ENCODE assay signal across 23 cellular contexts in genomic region chr3:53729130-53729529, GRCh38.
DNase-seq lines count a peak whose midpoint lies in the region; ATAC-seq, FAIRE-seq and TF ChIP-seq lines count a peak whose summit lies in the region.
"Had no signal": no experiment of that assay in that cellular context is flagged by ENCODE, and none has a peak within 500 bp of the region (broad histone marks: within the 10 kb centered on the region; RNA-seq: fewer than 3 reads in every experiment).

No MANE protein-coding gene starts in this region.

- peak; percentile 74 for ATAC-seq in left lobe of liver
- no peak for ATAC-seq in GM18907 (IDR thresholded peaks at IDR 0.05; ENCODE audit: unreplicated experiment)
- no peak for ATAC-seq in GM18861 (IDR thresholded peaks at IDR 0.05; ENCODE audit: unreplicated experiment)
- ATAC-seq in GM23338, result no peak

- peaks cover 1% of the 10 kb centered on the region for H3K27me3 Mint-ChIP-seq in GM23338 (ENCODE audit: insufficient read depth, low read depth, poor library complexity)

- H3K36me3 ChIP-seq in bronchial epithelial cell (ENCODE audit: control insufficient read depth, insufficient read depth, low read length), result no peaks in the 10 kb centered on the region
- H3K36me3 ChIP-seq in GM23338 (ENCODE audit: insufficient read depth), result no peaks in the 10 kb centered on the region
- H3K36me3 ChIP-seq: MG63 had no signal

- no peaks in the 10 kb centered on the region for H3K9me3 Mint-ChIP-seq in GM23338

- H2AFZ ChIP-seq in GM23338, result no peak overlapping the region

- no peaks in the 10 kb centered on the region for H3K4me1 ChIP-seq in GM23338 (ENCODE audit: insufficient read depth)

- H3F3A ChIP-seq in GM23338 (replicated peaks; ENCODE audit: low read depth), result no peaks in the 10 kb centered on the region

- TF ChIP-seq CTCF in bronchial epithelial cell (IDR thresholded peaks at IDR 0.05; ENCODE audit: insufficient read depth, low read length, severe bottlenecking) (no peak), GM23338 (conservative IDR thresholded peaks at IDR 0.05; ENCODE audit: low read depth in 2 of 2) (no peak)

- H3K4me3 Mint-ChIP-seq in GM23338, result no peak overlapping the region

- FAIRE-seq in bronchial epithelial cell (lab: Jason Lieb, UNC), result peak; percentile 80
- FAIRE-seq: A204.1, D721Med had no signal

- no peaks in the 10 kb centered on the region; the same call in 2 of the 3 replicates for H3K4me1 Mint-ChIP-seq in GM23338

- H3K36me3 Mint-ChIP-seq in GM23338 (ENCODE audit: low read depth), result no peaks in the 10 kb centered on the region

- H3K27ac ChIP-seq in GM23338 (ENCODE audit: low read depth), result no peak overlapping the region
- H3K27ac ChIP-seq: C4-2B had no signal

- H3K27me3 ChIP-seq in bronchial epithelial cell (ENCODE audit: control insufficient read depth, insufficient read depth, low read length), result no peaks in the 10 kb centered on the region
- no peaks in the 10 kb centered on the region for H3K27me3 ChIP-seq in GM23338 (ENCODE audit: insufficient read depth)
- H3K27me3 ChIP-seq: MG63 had no signal

- no peak overlapping the region for H3K4me2 ChIP-seq in GM23338
- H3K4me2 ChIP-seq: SK-N-SH had no signal

- H3K9me2 ChIP-seq in GM23338 (ENCODE audit: insufficient read depth), result no peaks in the 10 kb centered on the region
- H3K9me2 ChIP-seq: SK-N-SH had no signal

- DNase-seq in AG08395 (ENCODE audit: low spot score), result peak; percentile 34
- peak; percentile 17 for DNase-seq in EH (ENCODE audit: low read depth)
- no peak for DNase-seq in bronchial epithelial cell (ENCODE audit: low read depth)
- no peak for DNase-seq in left lobe of liver (ENCODE audit: low spot score)
- no peak for DNase-seq in GM23338 (ENCODE audit: low spot score)
- DNase-seq in SW480 (ENCODE audit: low spot score), result no peak
- DNase-seq: HCEC 1CT, Kasumi-1, MG63, NCI-H1048, NCI-H1436 treated with DMSO at 0.1 percent for 48 hours, NCI-H2029 treated with DMSO at 0.1 percent for 48 hours, NCI-H2171 treated with DMSO at 0.1 percent for 48 hours, NCI-H446 treated with DMSO at 0.1 percent for 48 hours, NCI-H69, OCI-M1, SHP77, SK-N-SH had no signal

- no peak overlapping the region for H3K27ac Mint-ChIP-seq in GM23338

- no peaks in the 10 kb centered on the region for H3K79me2 ChIP-seq in GM23338 (replicated peaks; ENCODE audit: insufficient read depth)

- H4K20me1 ChIP-seq in GM23338 (replicated peaks; ENCODE audit: insufficient read depth), result no peaks in the 10 kb centered on the region

- H3K4me3 ChIP-seq in bronchial epithelial cell (ENCODE audit: low read depth, low read length) (no peak overlapping the region), GM23338 (no peak overlapping the region)
- H3K4me3 ChIP-seq: MG63 had no signal

TF ChIP-seq in GM23338, 12 proteins besides CTCF, POLR2A, EP300 and RAD21:
- no peak for TF ChIP-seq ETS1 (IDR thresholded peaks at IDR 0.05)
- no peak for TF ChIP-seq JUNB (IDR thresholded peaks at IDR 0.05; ENCODE audit: unreplicated experiment)
- TF ChIP-seq ZNF462 (CRISPR knock-in tag; IDR thresholded peaks at IDR 0.05), result no peak
- no peak for TF ChIP-seq EZH2 (IDR thresholded peaks at IDR 0.05; ENCODE audit: low read depth, unreplicated experiment)
- TF ChIP-seq STAT1 (IDR thresholded peaks at IDR 0.05; ENCODE audit: unreplicated experiment), result no peak
- no peak for TF ChIP-seq ZNF331 (CRISPR knock-in tag; IDR thresholded peaks at IDR 0.05; ENCODE audit: low read depth)
- no peak for TF ChIP-seq EZH2phosphoT487 (IDR thresholded peaks at IDR 0.05; ENCODE audit: unreplicated experiment)
- TF ChIP-seq NANOG (IDR thresholded peaks at IDR 0.05; ENCODE audit: borderline replicate concordance), result no peak
- TF ChIP-seq ZNF114 (CRISPR knock-in tag; IDR thresholded peaks at IDR 0.05), result no peak

Comparison
In these comparisons a context has a peak if more than half of its experiments do, and no peak if none do; other contexts are left out.
1. DNase-seq: peak in AG08395 (single experiment) and EH (single experiment); none in bronchial epithelial cell (single experiment), left lobe of liver (single experiment), GM23338 (single experiment) and SW480 (single experiment).